10 cellular contexts compared by ENCODE assay signal in genomic region chr2:61425605-61426155, GRCh38. TPM values are rescaled to one million over a fixed set of nuclear protein-coding genes. Genes with fewer than 3 reads are reported as not detected.
DNase-seq lines count a peak whose midpoint lies in the region; ATAC-seq and TF ChIP-seq lines count a peak whose summit lies in the region.
"Had no signal": no experiment of that assay in that cellular context is flagged by ENCODE, and none has a peak within 500 bp of the region (broad histone marks: within the 10 kb centered on the region; RNA-seq: fewer than 3 reads in every experiment).

No MANE protein-coding gene starts in this region.

- POLR2A ChIA-PET in activated CD4-positive, alpha-beta T cell treated with anti-CD3 and anti-CD28 coated beads for 36 hours (lab: Charles Lee), result interaction anchor here (0.6 to 0.8 kb wide), 3 partner anchors 9 to 47 kb away, joined by 3 to 6 read pairs (median 4); no protein-coding TSS in a partner anchor
- POLR2A ChIA-PET in activated CD8-positive, alpha-beta T cell treated with anti-CD3 and anti-CD28 coated beads for 36 hours (lab: Charles Lee), result interaction anchor here (0.6 to 1.1 kb wide), 4 partner anchors 11 to 111 kb away, joined by 3 to 5 read pairs (median 4); partner anchors contain the start of gene USP34

- peak overlapping the region; percentile 15 for H3K4me3 Mint-ChIP-seq in activated CD4-positive, alpha-beta T cell treated with anti-CD3 and anti-CD28 coated beads for 36 hours
- no peak overlapping the region for H3K4me3 Mint-ChIP-seq in activated CD8-positive, alpha-beta T cell treated with anti-CD3 and anti-CD28 coated beads for 36 hours

- no peaks in the 10 kb centered on the region for H3K9me3 ChIP-seq in smooth muscle cell (replicated peaks; ENCODE audit: low read depth)
- H3K9me3 ChIP-seq: A549, tibial artery had no signal

- H3K4me1 ChIP-seq in smooth muscle cell (ENCODE audit: low read depth), result no peaks in the 10 kb centered on the region

- DNase-seq in activated CD4-positive, alpha-beta T cell treated with anti-CD3 and anti-CD28 coated beads for 36 hours, result peak; percentile 33
- DNase-seq in activated CD4-positive, alpha-beta T cell treated with anti-CD3 and anti-CD28 coated beads for 4 hours, result no peak
- peak; percentile 27 for DNase-seq in activated CD8-positive, alpha-beta T cell treated with anti-CD3 and anti-CD28 coated beads for 36 hours
- DNase-seq in smooth muscle cell (lab: John Stamatoyannopoulos, UW; ENCODE audit: unreplicated experiment), result no peak
- DNase-seq in amniotic stem cell (lab: John Stamatoyannopoulos, UW), result no peak
- no peak for DNase-seq in midbrain (lab: John Stamatoyannopoulos, UW)
- DNase-seq: tibial artery had no signal

- H3K9me3 Mint-ChIP-seq in activated CD4-positive, alpha-beta T cell treated with anti-CD3 and anti-CD28 coated beads for 36 hours (ENCODE audit: low read depth), result no peaks in the 10 kb centered on the region
- no peaks in the 10 kb centered on the region for H3K9me3 Mint-ChIP-seq in activated CD8-positive, alpha-beta T cell treated with anti-CD3 and anti-CD28 coated beads for 36 hours

- H3K36me3 ChIP-seq in smooth muscle cell (ENCODE audit: low read depth), result no peaks in the 10 kb centered on the region
- H3K36me3 ChIP-seq: tibial artery had no signal

- no peak overlapping the region for H3K4me2 ChIP-seq in smooth muscle cell
- H3K4me2 ChIP-seq: A549 had no signal

- H4K20me1 ChIP-seq in smooth muscle cell (ENCODE audit: low read depth), result peaks cover 100% of the 10 kb centered on the region

- H3K36me3 Mint-ChIP-seq in activated CD4-positive, alpha-beta T cell treated with anti-CD3 and anti-CD28 coated beads for 36 hours (ENCODE audit: low read depth), result no peaks in the 10 kb centered on the region
- H3K36me3 Mint-ChIP-seq in activated CD8-positive, alpha-beta T cell treated with anti-CD3 and anti-CD28 coated beads for 36 hours (ENCODE audit: low read depth), result peaks cover 2% of the 10 kb centered on the region

- peaks cover 67% of the 10 kb centered on the region for H3K4me1 Mint-ChIP-seq in activated CD4-positive, alpha-beta T cell treated with anti-CD3 and anti-CD28 coated beads for 36 hours
- peaks cover 64% of the 10 kb centered on the region for H3K4me1 Mint-ChIP-seq in activated CD8-positive, alpha-beta T cell treated with anti-CD3 and anti-CD28 coated beads for 36 hours (ENCODE audit: low read depth)

- intact Hi-C loops in activated CD4-positive, alpha-beta T cell treated with anti-CD3 and anti-CD28 coated beads for 36 hours (cut with DNase I, micrococcal nuclease), result loop anchor here (1.0 to 5.0 kb wide), 6 partner anchors 46 to 368 kb away; partner anchors contain the start of genes USP34 (in 2 of the 2) and XPO1 (in 1 of the 2)
- intact Hi-C loops in activated CD8-positive, alpha-beta T cell treated with anti-CD3 and anti-CD28 coated beads for 36 hours (cut with micrococcal nuclease), result loop anchor here (5.0 kb wide), 1 partner anchor 47 kb away; the partner anchor contains the start of gene USP34

- peak overlapping the region; percentile 23 for H3K27ac ChIP-seq in smooth muscle cell (ENCODE audit: low read depth)
- H3K27ac ChIP-seq: tibial artery had no signal

- no peak overlapping the region for H3K9ac ChIP-seq in smooth muscle cell (ENCODE audit: low read depth)

- peak; percentile 31 for ATAC-seq in activated CD4-positive, alpha-beta T cell treated with anti-CD3 and anti-CD28 coated beads for 36 hours
- ATAC-seq in HG02885 (IDR thresholded peaks at IDR 0.05; ENCODE audit: poor library complexity, unreplicated experiment), result peak; percentile 21
- ATAC-seq in activated CD8-positive, alpha-beta T cell treated with anti-CD3 and anti-CD28 coated beads for 36 hours, result peak; percentile 15
- ATAC-seq in GM21526 (IDR thresholded peaks at IDR 0.05; ENCODE audit: low FRiP score, unreplicated experiment), result no peak

- peak overlapping the region; percentile 87 for H3K27ac Mint-ChIP-seq in activated CD4-positive, alpha-beta T cell treated with anti-CD3 and anti-CD28 coated beads for 36 hours
- H3K27ac Mint-ChIP-seq in activated CD8-positive, alpha-beta T cell treated with anti-CD3 and anti-CD28 coated beads for 36 hours, result peak overlapping the region; percentile 89

- H3K79me2 ChIP-seq in smooth muscle cell (ENCODE audit: low read depth), result peaks cover 100% of the 10 kb centered on the region

- CTCF ChIA-PET in activated CD4-positive, alpha-beta T cell treated with anti-CD3 and anti-CD28 coated beads for 36 hours (lab: Charles Lee), result interaction anchor here (0.6 to 2.7 kb wide), 36 partner anchors 8 to 486 kb away, joined by 3 to 25 read pairs (median 5); partner anchors contain the start of gene XPO1
- CTCF ChIA-PET in activated CD8-positive, alpha-beta T cell treated with anti-CD3 and anti-CD28 coated beads for 36 hours (lab: Charles Lee), result interaction anchor here (0.7 to 2.1 kb wide), 35 partner anchors 9 to 235 kb away, joined by 3 to 21 read pairs (median 6); no protein-coding TSS in a partner anchor

- H3K27me3 ChIP-seq in smooth muscle cell (ENCODE audit: low read depth), result no peaks in the 10 kb centered on the region
- H3K27me3 ChIP-seq: tibial artery had no signal

- WGBS in smooth muscle cell (ENCODE audit: low lambda C conversion rate), result 94% methylated on average over 6 of the region's 6 CpGs

- TF ChIP-seq CTCF in activated CD8-positive, alpha-beta T cell treated with anti-CD3 and anti-CD28 coated beads for 36 hours (IDR thresholded peaks at IDR 0.05), result no peak
- no peak for TF ChIP-seq CTCF in smooth muscle cell (IDR thresholded peaks at IDR 0.05; ENCODE audit: borderline replicate concordance, insufficient read depth, poor library complexity, severe bottlenecking)

- H3K27me3 Mint-ChIP-seq in activated CD4-positive, alpha-beta T cell treated with anti-CD3 and anti-CD28 coated beads for 36 hours, result no peaks in the 10 kb centered on the region
- H3K27me3 Mint-ChIP-seq in activated CD8-positive, alpha-beta T cell treated with anti-CD3 and anti-CD28 coated beads for 36 hours, result no peaks in the 10 kb centered on the region

- no peak overlapping the region for H2AFZ ChIP-seq in smooth muscle cell (ENCODE audit: low read depth)

- peaks cover 2% of the 10 kb centered on the region for H3F3A ChIP-seq in smooth muscle cell (ENCODE audit: low read depth)

- H3K4me3 ChIP-seq in smooth muscle cell, result no peak overlapping the region
- H3K4me3 ChIP-seq: A549, tibial artery had no signal

RNA-seq across cellular contexts. Expression of gene USP34, which starts 45.2 kb away (rescaled TPM):
- total RNA-seq in activated CD4-positive, alpha-beta T cell treated with anti-CD3 and anti-CD28 coated beads for 36 hours, result 10 to 100 TPM; 63.7 to 67.6 TPM
- total RNA-seq in activated CD8-positive, alpha-beta T cell treated with anti-CD3 and anti-CD28 coated beads for 36 hours, result 10 to 100 TPM; 69.0 to 71.3 TPM
- total RNA-seq in smooth muscle cell, result 151 and 152 TPM in 2 replicates
- polyA plus RNA-seq in smooth muscle cell, result 26.4 and 32.5 TPM in 2 replicates

Comparison
In these comparisons a context has a peak if more than half of its experiments do, and no peak if none do; other contexts are left out.
1. DNase-seq: peak in activated CD4-positive, alpha-beta T cell treated with anti-CD3 and anti-CD28 coated beads for 36 hours (single experiment) and activated CD8-positive, alpha-beta T cell treated with anti-CD3 and anti-CD28 coated beads for 36 hours (single experiment); none in activated CD4-positive, alpha-beta T cell treated with anti-CD3 and anti-CD28 coated beads for 4 hours (0 of 2), smooth muscle cell (single experiment), amniotic stem cell (single experiment) and midbrain (single experiment).